In the genomic region with DNA sequence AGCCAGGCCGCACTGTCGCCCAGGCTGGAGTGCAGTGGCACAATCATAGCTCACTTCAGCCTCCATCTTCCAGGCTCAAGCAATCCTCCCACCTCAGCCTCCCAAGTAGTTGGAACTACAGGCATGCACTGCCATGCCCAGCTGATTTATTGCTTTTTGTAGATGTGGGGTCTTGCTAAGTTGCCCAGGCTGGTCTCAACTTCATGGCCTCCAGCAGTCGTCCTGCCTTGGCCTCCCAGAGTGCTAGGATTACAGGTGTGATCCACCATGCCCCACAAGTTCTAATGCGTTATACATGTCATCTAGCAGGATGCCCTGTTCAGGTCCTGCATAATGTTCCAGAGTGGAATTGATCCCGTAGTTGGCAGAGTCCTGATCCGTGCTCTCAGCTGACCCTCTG, we compare ENCODE assay signal across 28 cellular contexts.
"Had no signal": no experiment of that assay in that cellular context is flagged by ENCODE, and none has a peak within 500 bp of the region (broad histone marks: within the 10 kb centered on the region; RNA-seq: fewer than 3 reads in every experiment).

No MANE protein-coding gene starts in this region.

- H3K27me3 ChIP-seq: right atrium auricular region, suprapubic skin, tibial artery had no signal

- H3K27ac Mint-ChIP-seq: activated naive CD8-positive, alpha-beta T cell treated with anti-CD3 and anti-CD28 coated beads, Interleukin-2, amount 50 U/mL, for 24 hours; activated T-helper 2 cell treated with anti-CD3 and anti-CD28 coated beads, Interferon-gamma antibody, Interleukin-2, Interleukin-4, amounts not matched to agents 10 μg/mL and 5 μg/mL and 100 μg/mL, durations not matched to agents 14 hours and 24 hours and 36 hours; mesothelial cell of epicardium had no signal

- ATAC-seq: activated CD4-positive, CD25-positive, alpha-beta regulatory T cell treated with anti-CD3 and anti-CD28 coated beads, Interleukin-2, amount 50 U/mL, for 24 hours; activated naive CD8-positive, alpha-beta T cell treated with anti-CD3 and anti-CD28 coated beads, Interleukin-2, amount 50 U/mL, for 24 hours; esophagus mucosa; left colon had no signal

- H3K9me3 ChIP-seq: right atrium auricular region, suprapubic skin, tibial artery had no signal

- H3K9me3 Mint-ChIP-seq: activated naive CD8-positive, alpha-beta T cell treated with anti-CD3 and anti-CD28 coated beads, Interleukin-2, amount 50 U/mL, for 24 hours; activated T-helper 2 cell treated with anti-CD3 and anti-CD28 coated beads, Interferon-gamma antibody, Interleukin-2, Interleukin-4, amounts not matched to agents 10 μg/mL and 5 μg/mL and 100 μg/mL, durations not matched to agents 14 hours and 24 hours and 36 hours; immature natural killer cell; mesothelial cell of epicardium; naive B cell had no signal

- DNase-seq: activated CD4-positive, alpha-beta T cell treated with anti-CD3 and anti-CD28 coated beads for 48 hours; activated CD4-positive, alpha-beta T cell treated with anti-CD3 and anti-CD28 coated beads, Interleukin-2, amount 50 U/mL, for 48 hours; activated CD8-positive, alpha-beta memory T cell treated with anti-CD3 and anti-CD28 coated beads, Interleukin-2, amount 50 U/mL, for 4 hours; activated naive CD8-positive, alpha-beta T cell treated with anti-CD3 and anti-CD28 coated beads, Interleukin-2, amount 50 U/mL, for 24 hours; activated T-cell treated with anti-CD3 and anti-CD28 coated beads, Interleukin-2, amount 50 U/mL, for 1 hour; amygdala; central memory CD4-positive, alpha-beta T cell; foreskin fibroblast; head of caudate nucleus; hypothalamus; immature natural killer cell; kidney; left colon; mammary epithelial cell; naive B cell; occipital lobe; stimulated activated CD4-positive, alpha-beta T cell treated with anti-CD3 and anti-CD28 coated beads, Interleukin-15, amount 100 ng/mL, for 24 hours; stimulated activated CD4-positive, alpha-beta T cell treated with anti-CD3 and anti-CD28 coated beads, Interleukin-2, amount 100 ng/mL, for 24 hours; stimulated activated naive CD4-positive, alpha-beta T cell; tibial artery had no signal

- H3K4me3 Mint-ChIP-seq: activated naive CD8-positive, alpha-beta T cell treated with anti-CD3 and anti-CD28 coated beads, Interleukin-2, amount 50 U/mL, for 24 hours; immature natural killer cell; mesothelial cell of epicardium had no signal

- H3K27me3 Mint-ChIP-seq: activated naive CD8-positive, alpha-beta T cell treated with anti-CD3 and anti-CD28 coated beads, Interleukin-2, amount 50 U/mL, for 24 hours; naive B cell had no signal

- H3K4me3 ChIP-seq: right atrium auricular region, suprapubic skin, tibial artery had no signal

- H3K27ac ChIP-seq: parathyroid adenoma, right atrium auricular region, suprapubic skin, tibial artery, VCaP had no signal
